In the genomic region with DNA sequence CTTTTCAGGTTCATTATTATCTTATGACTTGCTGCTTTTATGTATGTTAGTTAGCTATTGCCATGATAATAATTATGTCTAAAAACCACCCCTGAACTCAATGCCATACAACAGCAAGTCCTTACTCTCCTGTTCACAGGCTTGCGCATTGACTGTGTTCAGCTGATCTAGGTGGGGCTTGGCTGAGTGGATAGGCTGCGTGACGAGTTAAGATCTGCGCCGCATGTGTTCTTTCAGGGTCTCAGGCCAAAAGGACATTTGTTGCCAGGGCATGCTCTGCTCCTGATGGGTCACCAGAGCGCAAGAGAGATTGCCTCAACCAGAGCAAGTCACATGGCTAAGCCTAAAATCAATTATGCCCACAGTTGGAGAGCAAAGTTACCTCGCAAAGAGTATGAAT, we compare ENCODE assay signal across 8 cellular contexts. TPM values are rescaled to one million over a fixed set of nuclear protein-coding genes. Genes with fewer than 3 reads are reported as not detected.
DNase-seq lines count a peak whose midpoint lies in the region; ATAC-seq and TF ChIP-seq lines count a peak whose summit lies in the region.

No MANE protein-coding gene starts in this region.

- H3K36me3 ChIP-seq in Loucy (ENCODE audit: insufficient read depth, low read length): no peaks in the 10 kb centered on the region
- H3K36me3 ChIP-seq in mucosa of descending colon (ENCODE audit: low read depth): no peaks in the 10 kb centered on the region

- peak overlapping the region; percentile 75 for H3K4me3 ChIP-seq in Loucy (ENCODE audit: low read length, poor library complexity, severe bottlenecking)
- H3K4me3 ChIP-seq in mucosa of descending colon: peak overlapping the region; percentile 54

- H4K20me1 ChIP-seq in Loucy (ENCODE audit: insufficient read depth, low read length, poor library complexity, severe bottlenecking): no peaks in the 10 kb centered on the region

- no peaks in the 10 kb centered on the region for H3K79me2 ChIP-seq in Loucy (ENCODE audit: insufficient read depth, low read length)

- H3K4me1 ChIP-seq in Loucy (ENCODE audit: insufficient read depth, low read length, poor library complexity, severe bottlenecking) (peaks cover 13% of the 10 kb centered on the region), mucosa of descending colon (ENCODE audit: low read depth) (peaks cover 8% of the 10 kb centered on the region)

- peak overlapping the region; percentile 97 for H3K4me3 Mint-ChIP-seq in Calu3 (ENCODE audit: low read depth, unreplicated experiment)

- H3K9me3 ChIP-seq in Loucy (ENCODE audit: insufficient read depth, low read depth, low read length): no peaks in the 10 kb centered on the region
- H3K9me3 ChIP-seq in mucosa of descending colon: peaks cover 18% of the 10 kb centered on the region

- DNase-seq in Calu3 (no peak), dermis blood vessel endothelial cell (peak; percentile 43), mucosa of descending colon (peak in 1 of 3 donors; percentile 2), NCI-H2196 treated with DMSO at 0.1 percent for 48 hours (lab: John Stamatoyannopoulos, UW; ENCODE audit: unreplicated experiment) (no peak), mucosa of gallbladder (ENCODE audit: low spot score) (no peak)
- DNase-seq in stimulated activated CD8-positive, alpha-beta memory T cell treated with anti-CD3 and anti-CD28 coated beads, Interleukin-4, amount 100 ng/mL, for 48 hours: no peak

- H3K36me3 Mint-ChIP-seq in Calu3 (ENCODE audit: insufficient read depth, unreplicated experiment): peaks cover 18% of the 10 kb centered on the region

- H2AFZ ChIP-seq in Loucy (ENCODE audit: low read length): peak overlapping the region; percentile 80

- H3K27me3 ChIP-seq in Loucy (ENCODE audit: insufficient read depth, low read length, poor library complexity, severe bottlenecking): no peaks in the 10 kb centered on the region

- ATAC-seq in mucosa of descending colon (no peak), HG02798 (IDR thresholded peaks at IDR 0.05; ENCODE audit: poor library complexity, unreplicated experiment) (no peak)

- TF ChIP-seq CTCF in Calu3 (IDR thresholded peaks at IDR 0.05; ENCODE audit: unreplicated experiment) (no peak), Loucy (conservative IDR thresholded peaks at IDR 0.05; ENCODE audit: low read length) (no peak), mucosa of descending colon (IDR thresholded peaks at IDR 0.05) (no peak)

- H3K27ac Mint-ChIP-seq in Calu3 (ENCODE audit: unreplicated experiment): peak overlapping the region; percentile 84

- H3K9ac ChIP-seq in Loucy (ENCODE audit: low read depth, low read length, poor library complexity, severe bottlenecking): peak overlapping the region; percentile 71

- no TSS peak for BruUV-seq in Calu3 (replicated peaks; lab: Mats Ljungman, UMichigan)

- peak overlapping the region; percentile 72 for H3K4me2 ChIP-seq in Loucy (ENCODE audit: low read depth, low read length, poor library complexity, severe bottlenecking)

- H3K9me3 Mint-ChIP-seq in Calu3 (ENCODE audit: low read depth, unreplicated experiment): peaks cover 10% of the 10 kb centered on the region

- intact Hi-C loops in Calu3 (cut with micrococcal nuclease; ENCODE audit: unreplicated experiment): no loop called here
- intact Hi-C loops in mucosa of descending colon (cut with DNase I, micrococcal nuclease): no loop called here

- no peaks in the 10 kb centered on the region for H3K27me3 Mint-ChIP-seq in Calu3 (ENCODE audit: unreplicated experiment)

- no peaks in the 10 kb centered on the region for H3F3A ChIP-seq in Loucy (ENCODE audit: low read depth)

- CTCF ChIA-PET in Calu3 (lab: Charles Lee): no interaction called here

- peaks cover 8% of the 10 kb centered on the region for H3K4me1 Mint-ChIP-seq in Calu3 (ENCODE audit: low read depth, unreplicated experiment)

- H3K9me2 ChIP-seq in Loucy (replicated peaks; ENCODE audit: low read depth, low read length): no peaks in the 10 kb centered on the region

RNA-seq across cellular contexts. Expression of a gene that starts 0.9 kb away (rescaled TPM):
- total RNA-seq in Calu3 (2022): 4.4 and 4.9 TPM in 2 replicates
- 6.6 and 7.3 TPM in 2 replicates for total RNA-seq in dermis blood vessel endothelial cell
- total RNA-seq in mucosa of descending colon: 10 to 100 TPM in 1 of 3 donors, 1 to 10 TPM in 2; 3.8 to 14.2 (median 4.3) TPM
- total RNA-seq in mucosa of gallbladder: 10.3 TPM

RNA-seq across cellular contexts. Expression of a gene that starts 0.9 kb away (rescaled TPM):
- 2.6 and 3.0 TPM in 2 replicates for total RNA-seq in Calu3 (2022)
- 2.0 and 3.7 TPM in 2 replicates for total RNA-seq in dermis blood vessel endothelial cell
- 1 to 10 TPM in 2 of 3 donors, under 1 TPM in 1; 0.99 to 3.3 (median 1.4) TPM for total RNA-seq in mucosa of descending colon
- 4.4 TPM for total RNA-seq in mucosa of gallbladder
